In the genomic region with DNA sequence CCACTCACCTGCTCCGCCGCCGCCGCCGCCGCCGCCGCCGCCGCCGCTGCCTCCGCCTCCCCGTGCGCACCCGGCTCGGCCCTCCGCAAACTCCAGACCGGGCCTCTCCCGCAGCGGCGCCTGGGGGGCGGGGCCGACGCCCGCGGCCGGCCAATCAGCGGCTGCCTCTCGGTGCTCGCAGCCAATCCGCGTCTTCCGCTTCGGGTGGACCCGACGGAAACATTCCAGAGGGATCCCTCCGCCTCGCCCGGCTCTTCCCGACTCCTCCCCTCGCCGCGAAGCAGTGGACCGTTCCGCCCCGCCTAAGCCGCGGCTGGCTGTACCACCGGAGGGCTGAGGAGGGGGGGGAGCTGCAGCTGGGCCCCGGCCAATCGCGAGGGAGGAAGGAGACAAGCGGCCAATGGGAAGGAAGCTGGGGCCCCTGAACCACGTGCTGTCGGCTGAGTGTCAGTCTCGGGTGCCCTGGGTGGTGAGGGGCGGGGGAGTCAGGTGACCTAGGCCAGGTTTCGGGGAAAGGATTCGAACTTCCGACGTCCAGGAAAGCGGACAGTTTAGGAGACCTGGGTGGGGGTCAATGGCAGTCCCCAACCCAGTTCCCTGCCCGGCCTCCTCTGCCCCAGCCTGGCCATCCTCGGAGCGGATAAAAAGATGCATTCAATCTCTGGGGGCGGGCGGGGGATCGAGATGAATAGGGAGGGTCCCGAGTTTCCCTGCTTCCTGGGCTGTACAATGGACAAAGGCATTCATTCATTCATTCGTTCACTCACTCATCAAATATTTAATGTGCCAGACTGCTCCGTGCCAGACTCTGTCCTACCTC, we compare ENCODE assay signal across 8 cellular contexts. TPM values are rescaled to one million over a fixed set of nuclear protein-coding genes. Genes with fewer than 3 reads are reported as not detected.
DNase-seq lines count a peak whose midpoint lies in the region; TF ChIP-seq lines count a peak whose summit lies in the region.

Gene GIPC1, minus strand, starts transcription at position 99 of the 820 bp plus-strand sequence. CDS start 13,151 bp downstream, outside the sequence.

- H3K36me3 Mint-ChIP-seq in glutamatergic neuron (ENCODE audit: unreplicated experiment): no peaks in the 10 kb centered on the region

- H3K27ac Mint-ChIP-seq in glutamatergic neuron (ENCODE audit: unreplicated experiment): peak within 1 kb of the TSS; percentile 68

- in situ Hi-C loops in Caki2 (cut with HindIII; ENCODE audit: low pct_unique_long_range_greater_than_20kb, low sequenced_read_pairs): no loop called here

- no peak for TF ChIP-seq CTCF in glutamatergic neuron (IDR thresholded peaks at IDR 0.05; ENCODE audit: partially characterized antibody, unreplicated experiment)

- H3K4me3 Mint-ChIP-seq in glutamatergic neuron (ENCODE audit: unreplicated experiment): peak within 1 kb of the TSS; percentile 91

- peaks cover 2% of the 10 kb centered on the region for H3K9me3 Mint-ChIP-seq in glutamatergic neuron (ENCODE audit: unreplicated experiment)

- DNase-seq in Caki2 (ENCODE audit: low read depth) (peak; percentile 100), GOT3 (lab: John Stamatoyannopoulos, UW) (peak; percentile 94), NCI-H1105 treated with DMSO at 0.1 percent for 48 hours (lab: John Stamatoyannopoulos, UW) (peak; percentile 99), SW480 (ENCODE audit: low spot score) (peak; percentile 98), glutamatergic neuron (peak; percentile 99), occipital lobe (lab: John Stamatoyannopoulos, UW) (peak; percentile 97), superior temporal gyrus (ENCODE audit: extremely low spot score) (peak; percentile 97)
- peak; percentile 52 for DNase-seq in activated naive CD8-positive, alpha-beta T cell treated with anti-CD3 and anti-CD28 coated beads, Interleukin-2, amount 50 U/mL, for 16 hours (ENCODE audit: low read depth, low spot score)

- H3K4me1 Mint-ChIP-seq in glutamatergic neuron (ENCODE audit: low read depth, unreplicated experiment): peaks cover 6% of the 10 kb centered on the region

- peaks cover 4% of the 10 kb centered on the region for H3K27me3 Mint-ChIP-seq in glutamatergic neuron (ENCODE audit: unreplicated experiment)

RNA-seq across cellular contexts. Expression of gene GIPC1, which starts in this region (rescaled TPM):
- 321 and 340 TPM in 2 replicates for total RNA-seq in Caki2 (2014; rRNA removed; shearing (Covaris generic); ENCODE audit: low replicate concordance)
- total RNA-seq in glutamatergic neuron (ENCODE audit: unreplicated experiment) (53.4 TPM), occipital lobe (28.4 TPM)

Comparison
In these comparisons a context has a peak if more than half of its experiments do, and no peak if none do; other contexts are left out.
1. Peak in every context shown above with its lines: DNase-seq.